In the genomic region with DNA sequence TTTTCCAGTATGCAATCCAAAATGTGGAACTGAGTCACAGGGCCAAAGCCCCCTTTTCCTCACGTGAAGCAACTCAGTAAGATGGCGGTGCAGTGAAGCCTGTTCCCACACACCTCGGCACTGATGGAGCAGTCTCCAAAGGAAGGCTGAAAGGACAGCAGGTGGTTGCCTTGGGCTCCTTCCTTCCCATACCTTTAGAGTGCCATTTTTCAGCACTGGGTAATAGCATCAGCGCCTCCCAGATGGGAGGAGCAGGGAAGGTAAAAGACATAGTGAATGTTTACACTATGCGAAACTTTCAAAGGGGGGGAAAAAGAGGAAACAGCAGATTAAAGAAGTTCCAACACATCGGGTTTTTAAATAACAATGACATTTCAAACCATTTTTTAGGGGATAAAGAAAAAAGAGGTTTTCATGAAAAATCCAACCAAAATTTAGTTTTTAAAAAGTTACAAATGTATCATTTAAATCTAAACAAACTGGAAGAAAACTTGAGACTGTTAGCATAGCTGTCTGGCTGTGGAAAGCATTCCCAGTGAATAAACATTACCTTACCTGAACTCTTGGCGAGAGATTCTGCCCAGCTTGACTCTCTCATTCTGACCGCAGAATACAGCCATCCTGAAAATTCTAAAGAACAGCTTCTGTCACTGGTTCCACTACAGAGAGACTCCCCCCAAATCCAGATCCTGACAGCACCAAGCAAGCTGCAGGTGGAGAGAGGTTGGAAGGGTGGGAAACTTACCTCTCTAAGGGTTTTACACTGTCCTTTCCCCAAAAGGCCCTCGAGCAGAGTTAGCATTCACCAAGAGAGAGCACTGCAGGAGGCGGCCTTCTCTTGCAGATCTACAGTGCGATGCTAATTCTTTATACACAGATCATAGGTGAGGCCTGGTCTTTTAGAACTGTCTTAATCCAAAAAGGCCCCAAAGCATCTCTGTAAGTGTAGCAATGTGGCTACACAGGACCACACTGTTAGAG, we compare ENCODE assay signal across 27 cellular contexts. TPM values are rescaled to one million over a fixed set of nuclear protein-coding genes. Genes with fewer than 3 reads are reported as not detected.
DNase-seq lines count a peak whose midpoint lies in the region; ATAC-seq, FAIRE-seq and TF ChIP-seq lines count a peak whose summit lies in the region.
"Had no signal": no experiment of that assay in that cellular context is flagged by ENCODE, and none has a peak within 500 bp of the region (broad histone marks: within the 10 kb centered on the region; RNA-seq: fewer than 3 reads in every experiment).

No MANE protein-coding gene starts in this region.

- H3K9me3 ChIP-seq in right lobe of liver (no peaks in the 10 kb centered on the region), upper lobe of right lung (no peaks in the 10 kb centered on the region)
- H3K9me3 ChIP-seq: SJSA1 had no signal

- peaks cover 0 to 8% (median 0%) of the 10 kb centered on the region in 4 donors for H3K36me3 ChIP-seq in right lobe of liver
- H3K36me3 ChIP-seq in upper lobe of right lung = peaks cover 58% of the 10 kb centered on the region

- peak overlapping the region; percentile 44 for H3K27ac Mint-ChIP-seq in dendritic cell treated with granulocyte-macrophage colony-stimulating factor and Interleukin-4, amounts not matched to agents 40 ng/mL and 50 ng/mL, for 4 days
- H3K27ac Mint-ChIP-seq: activated naive CD4-positive, alpha-beta T cell treated with anti-CD3 and anti-CD28 coated beads for 36 hours; natural killer cell had no signal

- H3K27ac ChIP-seq in right lobe of liver = no peak overlapping the region
- no peak overlapping the region for H3K27ac ChIP-seq in upper lobe of right lung
- H3K27ac ChIP-seq: SJSA1 had no signal

- H3K27me3 ChIP-seq in right lobe of liver (no peaks in the 10 kb centered on the region), upper lobe of right lung (no peaks in the 10 kb centered on the region)
- H3K27me3 ChIP-seq: SJSA1 had no signal

- TF ChIP-seq CTCF in right lobe of liver (IDR thresholded peaks at IDR 0.05) = no peak
- no peak for TF ChIP-seq CTCF in upper lobe of right lung (IDR thresholded peaks at IDR 0.05)

- intact Hi-C loops in dendritic cell treated with granulocyte-macrophage colony-stimulating factor and Interleukin-4, amounts not matched to agents 40 ng/mL and 50 ng/mL, for 4 days (cut with micrococcal nuclease) = no loop called here
- intact Hi-C loops in right lobe of liver (cut with DNase I) = no loop called here
- intact Hi-C loops in upper lobe of right lung (cut with DNase I) = no loop called here

- no peak overlapping the region for H3K4me3 Mint-ChIP-seq in dendritic cell treated with granulocyte-macrophage colony-stimulating factor and Interleukin-4, amounts not matched to agents 40 ng/mL and 50 ng/mL, for 4 days
- H3K4me3 Mint-ChIP-seq: activated naive CD4-positive, alpha-beta T cell treated with anti-CD3 and anti-CD28 coated beads for 36 hours; mesothelial cell of epicardium; natural killer cell had no signal

- no peak for TF ChIP-seq POLR2A in right lobe of liver (IDR thresholded peaks at IDR 0.05)

- WGBS in right lobe of liver (ENCODE audit: insufficient coverage, low coverage, low lambda C conversion rate, missing lambda C conversion rate) = 42% methylated on average over 7 of the region's 11 CpGs

- H3K4me1 Mint-ChIP-seq in dendritic cell treated with granulocyte-macrophage colony-stimulating factor and Interleukin-4, amounts not matched to agents 40 ng/mL and 50 ng/mL, for 4 days (ENCODE audit: low read depth) = peaks cover 11% of the 10 kb centered on the region
- H3K4me1 Mint-ChIP-seq: mesothelial cell of epicardium, natural killer cell had no signal

- H3K27me3 Mint-ChIP-seq in dendritic cell treated with granulocyte-macrophage colony-stimulating factor and Interleukin-4, amounts not matched to agents 40 ng/mL and 50 ng/mL, for 4 days = no peaks in the 10 kb centered on the region

- H3K4me1 ChIP-seq in right lobe of liver (peaks cover 0 to 22% (median 10%) of the 10 kb centered on the region in 4 donors), upper lobe of right lung (no peaks in the 10 kb centered on the region)
- H3K4me1 ChIP-seq: SJSA1 had no signal

- DNase-seq in HuH-7 (ENCODE audit: low spot score) = peak; percentile 17
- DNase-seq in right lobe of liver = no peak
- no peak for DNase-seq in upper lobe of right lung
- DNase-seq in DMS53 treated with DMSO at 0.1 percent for 48 hours (lab: John Stamatoyannopoulos, UW; ENCODE audit: unreplicated experiment) = no peak
- no peak for DNase-seq in HPDE6-E6E7 (ENCODE audit: extremely low spot score)
- DNase-seq in urothelium cell line (ENCODE audit: low spot score) = no peak
- DNase-seq: activated CD4-positive, alpha-beta T cell treated with anti-CD3 and anti-CD28 coated beads for 4 hours; activated naive CD4-positive, alpha-beta T cell treated with anti-CD3 and anti-CD28 coated beads for 36 hours; activated T-cell treated with anti-CD3 and anti-CD28 coated beads, Interleukin-2, amount 50 U/mL, for 48 hours; glutamatergic neuron; Kasumi-1; natural killer cell; NCI-H1092; NCI-H187 treated with DMSO at 0.1 percent for 48 hours; NCI-H69; right cardiac atrium; stimulated activated CD4-positive, alpha-beta T cell treated with anti-CD3 and anti-CD28 coated beads, Interleukin-12 subunit alpha, Interleukin-12 subunit beta, amount 100 ng/mL, for 4 hours; stimulated activated naive CD4-positive, alpha-beta T cell treated with Interleukin-2 at 50 U/mL for 16 hours had no signal

- H3K9me3 Mint-ChIP-seq in dendritic cell treated with granulocyte-macrophage colony-stimulating factor and Interleukin-4, amounts not matched to agents 40 ng/mL and 50 ng/mL, for 4 days = no peaks in the 10 kb centered on the region
- H3K9me3 Mint-ChIP-seq: activated naive CD4-positive, alpha-beta T cell treated with anti-CD3 and anti-CD28 coated beads for 36 hours; mesothelial cell of epicardium; natural killer cell had no signal

- no peak overlapping the region for H3K4me3 ChIP-seq in right lobe of liver
- no peak overlapping the region for H3K4me3 ChIP-seq in upper lobe of right lung
- H3K4me3 ChIP-seq: SJSA1 had no signal

- H3K36me3 Mint-ChIP-seq in dendritic cell treated with granulocyte-macrophage colony-stimulating factor and Interleukin-4, amounts not matched to agents 40 ng/mL and 50 ng/mL, for 4 days (ENCODE audit: low read depth) = peaks cover 84% of the 10 kb centered on the region

- no peak for FAIRE-seq in urothelium cell line (lab: Jason Lieb, UNC)
- FAIRE-seq: D721Med had no signal

- ATAC-seq in right lobe of liver (peak; percentile 73 to 83 (median 77)), upper lobe of right lung (peak; percentile 48)
- ATAC-seq: natural killer cell, right cardiac atrium had no signal

RNA-seq across cellular contexts. Expression of gene ABCC5, which starts 32.6 kb away (rescaled TPM):
- total RNA-seq in right lobe of liver = 1 to 10 TPM; 5.5 to 9.4 (median 7.6) TPM
- 33.5 TPM for total RNA-seq in upper lobe of right lung

RNA-seq across cellular contexts. Expression of gene HTR3D, which starts 46.5 kb away (rescaled TPM):
- total RNA-seq in right lobe of liver = not detected
- total RNA-seq in upper lobe of right lung = not detected
- total RNA-seq: activated naive CD4-positive, alpha-beta T cell treated with anti-CD3 and anti-CD28 coated beads for 36 hours; fibroblast of lung; HT1080; mesothelial cell of epicardium; natural killer cell; osteoblast; right cardiac atrium; RPMI7951; SJSA1; T-helper 1 cell treated with Interleukin-12 subunit alpha and Interleukin-12 subunit beta and Interleukin-4 antibody, amounts not matched to agents 30 ng/mL and 1 ng/mL, for 36 hours had no signal
